In genomic region chr16:84339766-84340165, GRCh38 we compare ENCODE assay signal across 20 cellular contexts. TPM values are rescaled to one million over a fixed set of nuclear protein-coding genes. Genes with fewer than 3 reads are reported as not detected.
A peak's percentile ranks its signal among the peaks of the same experiment; 100 is the strongest.
DNase-seq lines count a peak whose midpoint lies in the region; ATAC-seq, FAIRE-seq and TF ChIP-seq lines count a peak whose summit lies in the region.
"Had no signal": no experiment of that assay in that cellular context is flagged by ENCODE, and none has a peak within 500 bp of the region (broad histone marks: within the 10 kb centered on the region; RNA-seq: fewer than 3 reads in every experiment).

No MANE protein-coding gene starts in this region.

- H3K36me3 Mint-ChIP-seq in GM23338 (ENCODE audit: low read depth) (no peaks in the 10 kb centered on the region), neural crest cell (ENCODE audit: low read depth) (peaks cover 9% of the 10 kb centered on the region)
- H3K36me3 Mint-ChIP-seq in activated naive CD4-positive, alpha-beta T cell treated with anti-CD3 and anti-CD28 coated beads, Interleukin-2, amount 10 ng/mL, durations not matched to agents 7 days and 5 days: no peaks in the 10 kb centered on the region
- H3K36me3 Mint-ChIP-seq: CD14-positive monocyte had no signal

- TF ChIP-seq RAD21 in K562 (CRISPR knock-in tag; conservative IDR thresholded peaks at IDR 0.05 in 1 of 2, IDR thresholded peaks at IDR 0.05 in 1 of 2): no peak

- H3K27me3 Mint-ChIP-seq in GM23338 (ENCODE audit: insufficient read depth, low read depth, poor library complexity) (peaks cover 3% of the 10 kb centered on the region), neural crest cell (ENCODE audit: low read depth) (no peaks in the 10 kb centered on the region)
- peaks cover 17% of the 10 kb centered on the region for H3K27me3 Mint-ChIP-seq in activated naive CD4-positive, alpha-beta T cell treated with anti-CD3 and anti-CD28 coated beads, Interleukin-2, amount 10 ng/mL, durations not matched to agents 7 days and 5 days

- no peaks in the 10 kb centered on the region for H3K4me1 ChIP-seq in GM23338 (ENCODE audit: insufficient read depth)
- no peaks in the 10 kb centered on the region for H3K4me1 ChIP-seq in K562 (replicated peaks in 1 of 2; ENCODE audit: control insufficient read depth in 2 of 2, insufficient read depth in 2 of 2, low read length in 2 of 2)
- H3K4me1 ChIP-seq in upper lobe of right lung: no peaks in the 10 kb centered on the region
- H3K4me1 ChIP-seq: A549, BLaER1 had no signal

- WGBS in K562 (ENCODE audit: insufficient coverage, low coverage, missing lambda C conversion rate): under 1% methylated on average over 9 of the region's 9 CpGs

- no peaks in the 10 kb centered on the region for H3K4me1 Mint-ChIP-seq in GM23338
- H3K4me1 Mint-ChIP-seq in neural crest cell: no peaks in the 10 kb centered on the region
- no peaks in the 10 kb centered on the region for H3K4me1 Mint-ChIP-seq in activated naive CD4-positive, alpha-beta T cell treated with anti-CD3 and anti-CD28 coated beads, Interleukin-2, amount 10 ng/mL, durations not matched to agents 7 days and 5 days
- H3K4me1 Mint-ChIP-seq: CD4-positive, alpha-beta memory T cell had no signal

- H3K36me3 ChIP-seq in GM23338 (ENCODE audit: insufficient read depth): no peaks in the 10 kb centered on the region
- no peaks in the 10 kb centered on the region for H3K36me3 ChIP-seq in K562 (ENCODE audit: control insufficient read depth, insufficient read depth, low read length)
- H3K36me3 ChIP-seq in upper lobe of right lung: no peaks in the 10 kb centered on the region
- H3K36me3 ChIP-seq: BLaER1 had no signal

- no peaks in the 10 kb centered on the region for H3K9me2 ChIP-seq in GM23338 (ENCODE audit: insufficient read depth)

- H3K4me3 Mint-ChIP-seq in GM23338 (no peak overlapping the region), neural crest cell (no peak overlapping the region)
- H3K4me3 Mint-ChIP-seq in activated naive CD4-positive, alpha-beta T cell treated with anti-CD3 and anti-CD28 coated beads, Interleukin-2, amount 10 ng/mL, durations not matched to agents 7 days and 5 days: no peak overlapping the region
- H3K4me3 Mint-ChIP-seq: CD14-positive monocyte; CD4-positive, alpha-beta memory T cell; H9 had no signal

- H3K9me1 ChIP-seq in K562 (ENCODE audit: control insufficient read depth, insufficient read depth, low read length): no peaks in the 10 kb centered on the region

- H3K4me3 ChIP-seq in GM23338 (no peak overlapping the region), K562 (no peak overlapping the region), upper lobe of right lung (no peak overlapping the region)
- H3K4me3 ChIP-seq: A549, BLaER1 had no signal

- H4K20me1 ChIP-seq in GM23338 (replicated peaks; ENCODE audit: insufficient read depth) (no peaks in the 10 kb centered on the region), K562 (replicated peaks; ENCODE audit: control insufficient read depth, insufficient read depth, low read length) (peaks cover 2% of the 10 kb centered on the region; the same call in 1 of the 2 replicates)
- H4K20me1 ChIP-seq: BLaER1 had no signal

- no peak for TF ChIP-seq EP300 in K562 (IDR thresholded peaks at IDR 0.05; ENCODE audit: low read length)

- POLR2A ChIA-PET in K562 (lab: Yijun Ruan, JAX): no interaction called here

- H2AFZ ChIP-seq in GM23338 (0 out of 2 replicates have a peak overlapping the region, but pooled peaks have one; percentile 32), K562 (ENCODE audit: low read depth, low read length) (no peak overlapping the region)

- in situ Hi-C loops in K562 (cut with MboI): no loop called here

- TF ChIP-seq CTCF in GM23338 (conservative IDR thresholded peaks at IDR 0.05; ENCODE audit: low read depth in 2 of 2) (no peak), K562 (IDR thresholded peaks at IDR 0.05 in 2 of 3, conservative IDR thresholded peaks at IDR 0.05 in 1 of 3; ENCODE audit: insufficient read depth in 2 of 3, low read depth in 1 of 3, low read length in 3 of 3) (no peak), neural crest cell (conservative IDR thresholded peaks at IDR 0.05) (no peak), upper lobe of right lung (IDR thresholded peaks at IDR 0.05) (no peak)

- peaks cover 3% of the 10 kb centered on the region; the same call in 2 of the 3 replicates for H3K9me3 Mint-ChIP-seq in GM23338
- H3K9me3 Mint-ChIP-seq in neural crest cell: peaks cover 6% of the 10 kb centered on the region
- peaks cover 5% of the 10 kb centered on the region for H3K9me3 Mint-ChIP-seq in activated naive CD4-positive, alpha-beta T cell treated with anti-CD3 and anti-CD28 coated beads, Interleukin-2, amount 10 ng/mL, durations not matched to agents 7 days and 5 days

- H3K79me2 ChIP-seq in GM23338 (replicated peaks; ENCODE audit: insufficient read depth): no peaks in the 10 kb centered on the region
- no peaks in the 10 kb centered on the region for H3K79me2 ChIP-seq in K562 (ENCODE audit: control insufficient read depth, insufficient read depth, low read length)

- H3K27ac Mint-ChIP-seq in GM23338: no peak overlapping the region
- H3K27ac Mint-ChIP-seq in neural crest cell (ENCODE audit: unreplicated experiment): peak overlapping the region; percentile 50
- no peak overlapping the region for H3K27ac Mint-ChIP-seq in activated naive CD4-positive, alpha-beta T cell treated with anti-CD3 and anti-CD28 coated beads, Interleukin-2, amount 10 ng/mL, durations not matched to agents 7 days and 5 days
- H3K27ac Mint-ChIP-seq: CD4-positive, alpha-beta memory T cell; H9 had no signal

- H3K4me2 ChIP-seq in GM23338 (no peak overlapping the region), K562 (ENCODE audit: insufficient read depth, low read length) (no peak overlapping the region)
- H3K4me2 ChIP-seq: A549, BLaER1 had no signal

- H3K27me3 ChIP-seq in GM23338 (ENCODE audit: insufficient read depth) (no peaks in the 10 kb centered on the region), K562 (ENCODE audit: control insufficient read depth in 2 of 2, insufficient read depth in 2 of 2, low read length in 2 of 2) (peaks cover 43 to 54% of the 10 kb centered on the region in 2 experiments), upper lobe of right lung (no peaks in the 10 kb centered on the region)
- H3K27me3 ChIP-seq: BLaER1 had no signal

- CTCF ChIA-PET in K562 (lab: Yijun Ruan, JAX; ENCODE audit: low intra/inter-chr PET ratio): no interaction called here
- CTCF ChIA-PET in activated naive CD4-positive, alpha-beta T cell treated with anti-CD3 and anti-CD28 coated beads, Interleukin-2, amount 10 ng/mL, durations not matched to agents 7 days and 5 days (lab: Charles Lee): no interaction called here

- no TSS peak for BruUV-seq in K562 (replicated peaks; lab: Mats Ljungman, UMichigan)

- FAIRE-seq in K562 (lab: Jason Lieb, UNC): no peak
- FAIRE-seq: A549, H1 had no signal

- no peaks in the 10 kb centered on the region for H3F3A ChIP-seq in GM23338 (replicated peaks; ENCODE audit: low read depth)

- H3K9me3 ChIP-seq in K562 (replicated peaks; ENCODE audit: control insufficient read depth, insufficient read depth, low read depth, low read length) (no peaks in the 10 kb centered on the region; the same call in 1 of the 2 replicates), upper lobe of right lung (no peaks in the 10 kb centered on the region)

- H3K27ac ChIP-seq in GM23338 (ENCODE audit: low read depth) (no peak overlapping the region), K562 (ENCODE audit: extremely low read depth, low read depth, low read length) (no peak overlapping the region), upper lobe of right lung (no peak overlapping the region)
- H3K27ac ChIP-seq: 22Rv1, A549, BLaER1, HL-60 had no signal

- no peak for ATAC-seq in GM23338
- ATAC-seq in K562: no peak
- no peak for ATAC-seq in upper lobe of right lung
- ATAC-seq in HG02852 (IDR thresholded peaks at IDR 0.05; ENCODE audit: unreplicated experiment): no peak

- intact Hi-C loops in K562 (cut with micrococcal nuclease) (no loop called here), upper lobe of right lung (cut with DNase I) (no loop called here)

- TF ChIP-seq POLR2A in K562 (conservative IDR thresholded peaks at IDR 0.05): no peak

- no peak for DNase-seq in GM23338 (ENCODE audit: low spot score)
- no peak for DNase-seq in K562 (ENCODE audit: extremely low read depth in 1 of 4, low spot score in 3 of 4)
- DNase-seq in neural crest cell (ENCODE audit: low read depth, low spot score): no peak
- peak; percentile 46 for DNase-seq in upper lobe of right lung
- no peak for DNase-seq in NCI-H1694 (lab: John Stamatoyannopoulos, UW)
- no peak for DNase-seq in activated naive CD4-positive, alpha-beta T cell treated with anti-CD3 and anti-CD28 coated beads, Interleukin-2, amount 10 ng/mL, durations not matched to agents 7 days and 5 days
- DNase-seq: CD4-positive, alpha-beta memory T cell; DMS153; DMS79; GDM1; H9 had no signal

- H3K9ac ChIP-seq in K562 (ENCODE audit: insufficient read depth in 1 of 2, low read depth in 2 of 2, low read length in 2 of 2): no peak overlapping the region
- H3K9ac ChIP-seq: BLaER1 had no signal

RNA-seq across cellular contexts. Expression of gene ATP2C2, which starts 28.6 kb away (rescaled TPM):
- total RNA-seq in GM23338 (2014; rRNA removed; shearing (Covaris generic)): 2.1 and 2.3 TPM in 2 replicates
- polyA plus RNA-seq in GM23338 (2016; fragmentation: Nextera tagmentation; extraction: Ambion mirVana) (2.1 and 2.9 TPM in 2 replicates), K562 (2011; rRNA removed) (not detected in 2 replicates), K562 (2014; fragmentation: Illumina TruSeq; extraction: Trizol) (not detected in 2 replicates), K562 (2014; fragmentation: Nextera tagmentation; extraction: Ambion mirVana) (not detected), K562 (2014; rRNA removed) (not detected in 2 replicates)
- not detected in 2 replicates for total RNA-seq in K562 (2011; cell fraction: chromatin; rRNA removed; ENCODE audit: low replicate concordance)
- not detected in 2 replicates for total RNA-seq in K562 (2011; cell fraction: nucleolus; rRNA removed)
- total RNA-seq in K562 (2011; cell fraction: nucleoplasm; rRNA removed): not detected in 2 replicates
- total RNA-seq in K562 (2014; rRNA removed) (not detected in 2 replicates), K562 (2014; rRNA removed; fragmentation: Illumina TruSeq; extraction: Trizol) (not detected in 2 replicates), K562 (2015; rRNA removed; fragmentation: Illumina TruSeq; extraction: Trizol) (not detected in 2 replicates), K562 (2021) (0.11 and 0.75 TPM in 2 replicates), neural crest cell (0.16 and 0.30 TPM in 2 replicates), upper lobe of right lung (48.9 TPM)
- not detected in 2 replicates for polyA plus RNA-seq in K562 (2011; cell fraction: cytosol; rRNA removed)
- polyA plus RNA-seq in K562 (2011; cell fraction: nucleus; rRNA removed): not detected in 2 replicates
- not detected in 2 replicates for polyA plus RNA-seq in K562 (2012)
- not detected in 2 replicates for polyA minus RNA-seq in K562 (2011; rRNA and poly(A)+ RNA removed)
- not detected in 2 replicates for polyA minus RNA-seq in K562 (2011; cell fraction: cytosol; rRNA and poly(A)+ RNA removed)
- not detected in 2 replicates for polyA minus RNA-seq in K562 (2011; cell fraction: nucleus; rRNA and poly(A)+ RNA removed)
- total RNA-seq: CD4-positive, alpha-beta memory T cell; Daoy; HT1080 had no signal
- polyA plus RNA-seq: CD14-positive monocyte; CD4-positive, alpha-beta memory T cell had no signal

RNA-seq across cellular contexts. Expression of gene WFDC1, which starts 45.1 kb away (rescaled TPM):
- total RNA-seq in GM23338 (2014; rRNA removed; shearing (Covaris generic)): 0.43 and 0.76 TPM in 2 replicates
- polyA plus RNA-seq in GM23338 (2016; fragmentation: Nextera tagmentation; extraction: Ambion mirVana) (0.70 and 0.95 TPM in 2 replicates), K562 (2011; rRNA removed) (not detected in 2 replicates), K562 (2014; fragmentation: Illumina TruSeq; extraction: Trizol) (not detected in 2 replicates), K562 (2014; fragmentation: Nextera tagmentation; extraction: Ambion mirVana) (not detected), K562 (2014; rRNA removed) (not detected in 2 replicates)
- total RNA-seq in K562 (2011; cell fraction: chromatin; rRNA removed; ENCODE audit: low replicate concordance): not detected in 2 replicates
- total RNA-seq in K562 (2011; cell fraction: nucleolus; rRNA removed): not detected in 2 replicates
- total RNA-seq in K562 (2011; cell fraction: nucleoplasm; rRNA removed): not detected in 2 replicates
- total RNA-seq in K562 (2014; rRNA removed) (not detected in 2 replicates), K562 (2014; rRNA removed; fragmentation: Illumina TruSeq; extraction: Trizol) (not detected in 2 replicates), K562 (2015; rRNA removed; fragmentation: Illumina TruSeq; extraction: Trizol) (not detected in 2 replicates), K562 (2021) (not detected in 2 replicates), neural crest cell (0.14 and 0.30 TPM in 2 replicates), upper lobe of right lung (26.0 TPM)
- polyA plus RNA-seq in K562 (2011; cell fraction: cytosol; rRNA removed): not detected in 2 replicates
- not detected in 2 replicates for polyA plus RNA-seq in K562 (2011; cell fraction: nucleus; rRNA removed)
- polyA plus RNA-seq in K562 (2012): not detected in 2 replicates
- not detected in 2 replicates for polyA minus RNA-seq in K562 (2011; rRNA and poly(A)+ RNA removed)
- not detected in 2 replicates for polyA minus RNA-seq in K562 (2011; cell fraction: cytosol; rRNA and poly(A)+ RNA removed)
- not detected in 2 replicates for polyA minus RNA-seq in K562 (2011; cell fraction: nucleus; rRNA and poly(A)+ RNA removed)
- total RNA-seq: CD4-positive, alpha-beta memory T cell; Daoy had no signal
- polyA plus RNA-seq: A549; CD14-positive monocyte; CD4-positive, alpha-beta memory T cell had no signal

Comparison
In these comparisons a context has a peak if more than half of its experiments do, and no peak if none do; other contexts are left out.
1. RNA of gene ATP2C2, which starts 28.6 kb away (total RNA-seq): 48.9 TPM in upper lobe of right lung (single experiment); 2.1 to 2.3 TPM in GM23338, 0.16 to 0.30 TPM in neural crest cell and 0.11 to 0.75 TPM in K562; every median in the first group is over 10 times any median in the second.
2. RNA of gene WFDC1, which starts 45.1 kb away (total RNA-seq): 26.0 TPM in upper lobe of right lung (single experiment); 0.43 to 0.76 TPM in GM23338, 0.14 to 0.30 TPM in neural crest cell and not detected in K562; every median in the first group is over 10 times any median in the second.